Comparison of ENCODE assay signal across 16 cellular contexts in genomic region chr13:114152831-114153371, GRCh38. TPM values are rescaled to one million over a fixed set of nuclear protein-coding genes. Genes with fewer than 3 reads are reported as not detected.
A peak's percentile ranks its signal among the peaks of the same experiment; 100 is the strongest.
DNase-seq lines count a peak whose midpoint lies in the region; ATAC-seq and TF ChIP-seq lines count a peak whose summit lies in the region.
"Had no signal": no experiment of that assay in that cellular context is flagged by ENCODE, and none has a peak within 500 bp of the region (broad histone marks: within the 10 kb centered on the region; RNA-seq: fewer than 3 reads in every experiment).

No MANE protein-coding gene starts in this region.

- H3K27ac ChIP-seq in RWPE2 (ENCODE audit: poor library complexity, severe bottlenecking) (no peak overlapping the region), thoracic aorta (peak overlapping the region; percentile 21 to 33), esophagus muscularis mucosa (replicated peaks in 1 of 4) (no peak overlapping the region)

- H3K4me1 Mint-ChIP-seq in activated naive CD8-positive, alpha-beta T cell (ENCODE audit: low read depth), result peaks cover 78% of the 10 kb centered on the region
- peaks cover 60% of the 10 kb centered on the region for H3K4me1 Mint-ChIP-seq in activated naive CD8-positive, alpha-beta T cell treated with anti-CD3 and anti-CD28 coated beads for 36 hours

- H3K27me3 ChIP-seq in RWPE2 (ENCODE audit: insufficient read depth, poor library complexity, severe bottlenecking), result no peaks in the 10 kb centered on the region
- H3K27me3 ChIP-seq in thoracic aorta (replicated peaks; ENCODE audit: insufficient read depth), result no peaks in the 10 kb centered on the region
- H3K27me3 ChIP-seq in esophagus muscularis mucosa, result no peaks in the 10 kb centered on the region

- H3K4me3 ChIP-seq in RWPE2 (ENCODE audit: severe bottlenecking) (no peak overlapping the region), thoracic aorta (peak overlapping the region; percentile 2), esophagus muscularis mucosa (no peak overlapping the region)
- H3K4me3 ChIP-seq: skin epidermis had no signal

- H3K27ac Mint-ChIP-seq in activated naive CD8-positive, alpha-beta T cell, result peak overlapping the region; percentile 97
- no peak overlapping the region for H3K27ac Mint-ChIP-seq in activated naive CD8-positive, alpha-beta T cell treated with anti-CD3 and anti-CD28 coated beads for 36 hours

- H3K4me1 ChIP-seq in RWPE2 (ENCODE audit: insufficient read depth, poor library complexity, severe bottlenecking), result peaks cover 9% of the 10 kb centered on the region
- peaks cover 0 to 16% of the 10 kb centered on the region in 2 donors for H3K4me1 ChIP-seq in thoracic aorta (ENCODE audit: control insufficient read depth in 1 of 2, low read depth in 2 of 2)
- peaks cover 0 to 4% (median 0%) of the 10 kb centered on the region in 4 donors for H3K4me1 ChIP-seq in esophagus muscularis mucosa

- no peak for DNase-seq in activated naive CD8-positive, alpha-beta T cell treated with anti-CD3 and anti-CD28 coated beads for 36 hours
- DNase-seq in RWPE2 (ENCODE audit: low spot score) (peak; percentile 38), foreskin melanocyte (peak; percentile 75), thoracic aorta (ENCODE audit: low spot score) (no peak), esophagus muscularis mucosa (ENCODE audit: extremely low spot score) (no peak)
- no peak for DNase-seq in effector CD8-positive, alpha-beta T cell (lab: John Stamatoyannopoulos, UW)
- DNase-seq: activated T-cell treated with anti-CD3 and anti-CD28 coated beads, Interleukin-2, amount 50 U/mL, for 1 hour; NCI-H1092 treated with DMSO at 0.1 percent for 48 hours; NCI-H446 had no signal

- no peak for TF ChIP-seq CTCF in RWPE2 (IDR thresholded peaks at IDR 0.05; ENCODE audit: poor library complexity, severe bottlenecking)
- TF ChIP-seq CTCF in thoracic aorta (IDR thresholded peaks at IDR 0.05), result no peak
- TF ChIP-seq CTCF in esophagus muscularis mucosa (IDR thresholded peaks at IDR 0.05), result no peak

- H3K36me3 Mint-ChIP-seq in activated naive CD8-positive, alpha-beta T cell, result peaks cover 4% of the 10 kb centered on the region
- H3K36me3 Mint-ChIP-seq in activated naive CD8-positive, alpha-beta T cell treated with anti-CD3 and anti-CD28 coated beads for 36 hours, result peaks cover 4% of the 10 kb centered on the region
- H3K36me3 Mint-ChIP-seq: brain had no signal

- no peak for TF ChIP-seq POLR2A in esophagus muscularis mucosa (IDR thresholded peaks at IDR 0.05; ENCODE audit: low read depth)

- ATAC-seq in RWPE2 (ENCODE audit: low read depth) (no peak), thoracic aorta (ENCODE audit: insufficient number of reproducible peaks, low FRiP score, low read depth) (peak; percentile 80), esophagus mucosa (no peak)

- H3K4me3 Mint-ChIP-seq in activated naive CD8-positive, alpha-beta T cell, result peak overlapping the region; percentile 74
- H3K4me3 Mint-ChIP-seq in activated naive CD8-positive, alpha-beta T cell treated with anti-CD3 and anti-CD28 coated beads for 36 hours, result no peak overlapping the region

- WGBS in esophagus muscularis mucosa, result 77% methylated on average over 19 of the region's 20 CpGs

- peaks cover 4% of the 10 kb centered on the region for H3K9me3 Mint-ChIP-seq in activated naive CD8-positive, alpha-beta T cell (ENCODE audit: low read depth)
- H3K9me3 Mint-ChIP-seq in activated naive CD8-positive, alpha-beta T cell treated with anti-CD3 and anti-CD28 coated beads for 36 hours, result peaks cover 4% of the 10 kb centered on the region

- intact Hi-C loops in esophagus muscularis mucosa (cut with DNase I), result no loop called here

- no peak for TF ChIP-seq EP300 in esophagus muscularis mucosa (IDR thresholded peaks at IDR 0.05)

- H3K36me3 ChIP-seq in RWPE2 (ENCODE audit: low read depth) (no peaks in the 10 kb centered on the region), thoracic aorta (no peaks in the 10 kb centered on the region), esophagus muscularis mucosa (no peaks in the 10 kb centered on the region)

- no peaks in the 10 kb centered on the region for H3K27me3 Mint-ChIP-seq in activated naive CD8-positive, alpha-beta T cell
- H3K27me3 Mint-ChIP-seq in activated naive CD8-positive, alpha-beta T cell treated with anti-CD3 and anti-CD28 coated beads for 36 hours, result no peaks in the 10 kb centered on the region

- H3K9me3 ChIP-seq in RWPE2 (ENCODE audit: severe bottlenecking) (no peaks in the 10 kb centered on the region), thoracic aorta (no peaks in the 10 kb centered on the region), esophagus muscularis mucosa (no peaks in the 10 kb centered on the region)

RNA-seq across cellular contexts. Expression of gene RASA3, which starts 20.5 kb away (rescaled TPM):
- total RNA-seq in activated naive CD8-positive, alpha-beta T cell treated with anti-CD3 and anti-CD28 coated beads for 36 hours, result 10 to 100 TPM; 25.6 to 26.5 TPM
- total RNA-seq in thoracic aorta, result 10 to 100 TPM; 38.9 to 48.6 TPM
- 10 to 100 TPM; 29.5 to 38.1 (median 34.6) TPM for total RNA-seq in esophagus muscularis mucosa
- total RNA-seq in esophagus mucosa, result 1.6 TPM

RNA-seq across cellular contexts. Expression of gene CFAP97D2, which starts 26.2 kb away (rescaled TPM):
- not detected for total RNA-seq in activated naive CD8-positive, alpha-beta T cell treated with anti-CD3 and anti-CD28 coated beads for 36 hours
- not detected for total RNA-seq in thoracic aorta
- total RNA-seq in esophagus muscularis mucosa, result not detected
- not detected for total RNA-seq in esophagus mucosa
- total RNA-seq: epithelial cell of proximal tubule, HT1080, ureter had no signal

Comparison
In these comparisons a context has a peak if more than half of its experiments do, and no peak if none do; other contexts are left out.
1. DNase-seq: peak in RWPE2 (single experiment) and foreskin melanocyte (single experiment); none in activated naive CD8-positive, alpha-beta T cell treated with anti-CD3 and anti-CD28 coated beads for 36 hours (single experiment), thoracic aorta (single experiment), effector CD8-positive, alpha-beta T cell (single experiment) and esophagus muscularis mucosa (single experiment).
2. H3K27ac ChIP-seq: peak in thoracic aorta (2 of 2); none in RWPE2 (single experiment) and esophagus muscularis mucosa (0 of 4).
3. RNA of gene RASA3, which starts 20.5 kb away (total RNA-seq): 38.9 to 48.6 TPM in thoracic aorta, 29.5 to 38.1 TPM in esophagus muscularis mucosa and 25.6 to 26.5 TPM in activated naive CD8-positive, alpha-beta T cell treated with anti-CD3 and anti-CD28 coated beads for 36 hours; 1.6 TPM in esophagus mucosa (single experiment); every median in the first group is over 10 times any median in the second.